In genomic region chr11:112670806-112671570, GRCh38 we compare ENCODE assay signal across 25 cellular contexts.
"Had no signal": no experiment of that assay in that cellular context is flagged by ENCODE, and none has a peak within 500 bp of the region (broad histone marks: within the 10 kb centered on the region; RNA-seq: fewer than 3 reads in every experiment).

No MANE protein-coding gene starts in this region.

- H3K36me3 Mint-ChIP-seq: activated CD8-positive, alpha-beta memory T cell treated with anti-CD3 and anti-CD28 coated beads, Interleukin-2, amount 10 ng/mL, durations not matched to agents 7 days and 5 days; activated naive CD4-positive, alpha-beta T cell treated with anti-CD3 and anti-CD28 coated beads, Interleukin-2, amount 50 U/mL, for 72 hours; T-cell had no signal

- H3K9me3 Mint-ChIP-seq: activated CD4-positive, alpha-beta T cell treated with anti-CD3 and anti-CD28 coated beads, Interleukin-2, amount 10 ng/mL, durations not matched to agents 24 days and 14 days; activated naive CD8-positive, alpha-beta T cell treated with anti-CD3 and anti-CD28 coated beads, Interleukin-2, amount 50 U/mL, for 24 hours; activated T-helper 1 cell treated with anti-CD3 and anti-CD28 coated beads, Interleukin-12 subunit alpha, Interleukin-12 subunit beta, Interleukin-2, Interleukin-4 antibody, amounts not matched to agents 30 ng/mL and 10 ng/mL and 1 ng/mL, durations not matched to agents 14 hours and 24 hours and 36 hours had no signal

- H3K4me3 Mint-ChIP-seq: activated B cell treated with CpG ODN at 0.5 μM for 24 hours; activated CD4-positive, alpha-beta T cell treated with anti-CD3 and anti-CD28 coated beads, Interleukin-2, amount 10 ng/mL, durations not matched to agents 24 days and 14 days; activated CD8-positive, alpha-beta memory T cell treated with anti-CD3 and anti-CD28 coated beads, Interleukin-2, amount 10 ng/mL, durations not matched to agents 7 days and 5 days; activated naive CD8-positive, alpha-beta T cell treated with anti-CD3 and anti-CD28 coated beads, Interleukin-2, amount 50 U/mL, for 24 hours; activated T-cell treated with anti-CD3 and anti-CD28 coated beads, Interleukin-2, amount 50 U/mL, for 24 hours; activated T-helper 1 cell treated with anti-CD3 and anti-CD28 coated beads, Interleukin-12 subunit alpha, Interleukin-12 subunit beta, Interleukin-2, Interleukin-4 antibody, amounts not matched to agents 30 ng/mL and 10 ng/mL and 1 ng/mL, durations not matched to agents 14 hours and 24 hours and 36 hours; T-cell had no signal

- H3K27ac Mint-ChIP-seq: activated B cell treated with CpG ODN at 0.5 μM for 24 hours; activated CD4-positive, alpha-beta T cell treated with anti-CD3 and anti-CD28 coated beads, Interleukin-2, amount 10 ng/mL, durations not matched to agents 24 days and 14 days; activated CD8-positive, alpha-beta memory T cell treated with anti-CD3 and anti-CD28 coated beads, Interleukin-2, amount 10 ng/mL, durations not matched to agents 7 days and 5 days; activated naive CD4-positive, alpha-beta T cell treated with anti-CD3 and anti-CD28 coated beads, Interleukin-2, amount 50 U/mL, for 72 hours; activated naive CD8-positive, alpha-beta T cell treated with anti-CD3 and anti-CD28 coated beads, Interleukin-2, amount 50 U/mL, for 24 hours; activated T-cell treated with anti-CD3 and anti-CD28 coated beads, Interleukin-2, amount 50 U/mL, for 24 hours; activated T-helper 1 cell treated with anti-CD3 and anti-CD28 coated beads, Interleukin-12 subunit alpha, Interleukin-12 subunit beta, Interleukin-2, Interleukin-4 antibody, amounts not matched to agents 30 ng/mL and 10 ng/mL and 1 ng/mL, durations not matched to agents 14 hours and 24 hours and 36 hours; T-cell had no signal

- DNase-seq: activated B cell treated with CpG ODN at 0.5 μM for 24 hours; activated CD4-positive, alpha-beta T cell treated with anti-CD3 and anti-CD28 coated beads for 1 hour; activated CD4-positive, alpha-beta T cell treated with anti-CD3 and anti-CD28 coated beads, Interleukin-2, amount 10 ng/mL, durations not matched to agents 24 days and 14 days; activated CD4-positive, alpha-beta T cell treated with anti-CD3 and anti-CD28 coated beads, Interleukin-2, amount 50 U/mL, for 48 hours; activated CD8-positive, alpha-beta memory T cell treated with anti-CD3 and anti-CD28 coated beads, Interleukin-2, amount 10 ng/mL, durations not matched to agents 7 days and 5 days; activated effector memory CD4-positive, alpha-beta T cell treated with Interleukin-2 at 50 U/mL for 16 hours; activated naive CD4-positive, alpha-beta T cell treated with Interleukin-2 at 50 U/mL for 16 hours; activated naive CD8-positive, alpha-beta T cell treated with anti-CD3 and anti-CD28 coated beads, Interleukin-2, amount 50 U/mL, for 24 hours; activated T-cell treated with anti-CD3 and anti-CD28 coated beads, Interleukin-2, amount 50 U/mL, for 24 hours; Karpas-422; MM.1S; NCI-H1105; NCI-H1436 treated with DMSO at 0.1 percent for 48 hours; NCI-H187; NCI-H2081; NCI-H510A treated with DMSO at 0.1 percent for 48 hours; NCI-H69; PC-9; SIG-M5; T-cell; T-helper 2 cell; T1000 had no signal

- H3K27me3 Mint-ChIP-seq: activated CD4-positive, alpha-beta T cell treated with anti-CD3 and anti-CD28 coated beads, Interleukin-2, amount 10 ng/mL, durations not matched to agents 24 days and 14 days had no signal

- ATAC-seq: activated CD8-positive, alpha-beta memory T cell treated with anti-CD3 and anti-CD28 coated beads, Interleukin-2, amount 10 ng/mL, durations not matched to agents 7 days and 5 days; activated naive CD4-positive, alpha-beta T cell treated with anti-CD3 and anti-CD28 coated beads, Interleukin-2, amount 50 U/mL, for 72 hours; activated naive CD8-positive, alpha-beta T cell treated with anti-CD3 and anti-CD28 coated beads, Interleukin-2, amount 50 U/mL, for 24 hours; K562; T-cell had no signal

- H3K4me1 Mint-ChIP-seq: activated B cell treated with CpG ODN at 0.5 μM for 24 hours; activated CD4-positive, alpha-beta T cell treated with anti-CD3 and anti-CD28 coated beads, Interleukin-2, amount 10 ng/mL, durations not matched to agents 24 days and 14 days; activated CD8-positive, alpha-beta memory T cell treated with anti-CD3 and anti-CD28 coated beads, Interleukin-2, amount 10 ng/mL, durations not matched to agents 7 days and 5 days; activated naive CD8-positive, alpha-beta T cell treated with anti-CD3 and anti-CD28 coated beads, Interleukin-2, amount 50 U/mL, for 24 hours; T-cell had no signal

- H3K4me3 ChIP-seq: K562, PC-9 had no signal

- H3K27ac ChIP-seq: PC-9 had no signal
